1 cellular context compared by ENCODE assay signal in genomic region chr5:173823721-173824567, GRCh38.
TF ChIP-seq lines count a peak whose summit lies in the region.

No MANE protein-coding gene starts in this region.

TF ChIP-seq in HepG2, 621 proteins besides CTCF, POLR2A, EP300 and RAD21 (continued from another document and continues in another):
- TF ChIP-seq NFAT5 (CRISPR knock-in tag; IDR thresholded peaks at IDR 0.05) (no peak), HNF4G (IDR thresholded peaks at IDR 0.05; ENCODE audit: borderline replicate concordance, low read depth, low read length) (peak; percentile 95; the same call in 1 of the 2 replicates), HNF4G (CRISPR knock-in tag; IDR thresholded peaks at IDR 0.05; ENCODE audit: borderline replicate concordance, low read depth) (peak; percentile 90), BORCS8-MEF2B (CRISPR knock-in tag; IDR thresholded peaks at IDR 0.05) (peak; percentile 23; the same call in 1 of the 2 replicates), ZNF230 (CRISPR knock-in tag; IDR thresholded peaks at IDR 0.05) (no peak), ZNF562 (CRISPR knock-in tag; IDR thresholded peaks at IDR 0.05; ENCODE audit: borderline replicate concordance) (no peak), MLXIP (CRISPR knock-in tag; IDR thresholded peaks at IDR 0.05; ENCODE audit: borderline replicate concordance) (no peak), ZNF318 (CRISPR knock-in tag; IDR thresholded peaks at IDR 0.05) (no peak), ZIK1 (CRISPR knock-in tag; IDR thresholded peaks at IDR 0.05; ENCODE audit: borderline replicate concordance, low read depth) (no peak), DMAP1 (CRISPR knock-in tag; IDR thresholded peaks at IDR 0.05) (peak; percentile 53; the same call in 1 of the 2 replicates), FOXK2 (IDR thresholded peaks at IDR 0.05) (peak; percentile 97), TBX2 (CRISPR knock-in tag; IDR thresholded peaks at IDR 0.05; ENCODE audit: borderline replicate concordance) (peak; percentile 95), SCMH1 (CRISPR knock-in tag; IDR thresholded peaks at IDR 0.05; ENCODE audit: borderline replicate concordance) (no peak), ZNF704 (CRISPR knock-in tag; IDR thresholded peaks at IDR 0.05; ENCODE audit: borderline replicate concordance) (no peak), BRF2 (CRISPR knock-in tag; IDR thresholded peaks at IDR 0.05) (0 out of 2 replicates have a peak, but pooled peaks have one; percentile 46), WIZ (CRISPR knock-in tag; IDR thresholded peaks at IDR 0.05) (no peak; the same call in 1 of the 2 replicates), CCDC6 (CRISPR knock-in tag; IDR thresholded peaks at IDR 0.05) (peak; percentile 86; the same call in 1 of the 2 replicates), ZNF737 (CRISPR knock-in tag; IDR thresholded peaks at IDR 0.05; ENCODE audit: borderline replicate concordance) (no peak), ZNF451 (CRISPR knock-in tag; IDR thresholded peaks at IDR 0.05) (no peak), JUN (CRISPR knock-in tag; IDR thresholded peaks at IDR 0.05) (peak; percentile 76), BRD4 (CRISPR knock-in tag; IDR thresholded peaks at IDR 0.05) (no peak), ZNF841 (CRISPR knock-in tag; IDR thresholded peaks at IDR 0.05; ENCODE audit: borderline replicate concordance) (no peak), ZBTB2 (CRISPR knock-in tag; IDR thresholded peaks at IDR 0.05; ENCODE audit: low read depth) (0 out of 2 replicates have a peak, but pooled peaks have one; percentile 1), ZNF576 (CRISPR knock-in tag; IDR thresholded peaks at IDR 0.05) (no peak), PRDM15 (CRISPR knock-in tag; IDR thresholded peaks at IDR 0.05) (no peak), HMGA1 (CRISPR knock-in tag; conservative IDR thresholded peaks at IDR 0.05) (no peak), HNRNPLL (IDR thresholded peaks at IDR 0.05; ENCODE audit: low read depth, low read length, poor library complexity, severe bottlenecking) (no peak), NFATC3 (CRISPR knock-in tag; IDR thresholded peaks at IDR 0.05) (no peak), ZNF616 (CRISPR knock-in tag; IDR thresholded peaks at IDR 0.05; ENCODE audit: low read depth) (no peak), TARDBP (CRISPR knock-in tag; IDR thresholded peaks at IDR 0.05) (peak; percentile 90), ZNF652 (CRISPR knock-in tag; IDR thresholded peaks at IDR 0.05; ENCODE audit: borderline replicate concordance, low read depth) (peak; percentile 50; the same call in 1 of the 2 replicates)
